In genomic region chr14:24215495-24216344, GRCh38 we compare ENCODE assay signal across 1 cellular context.
TF ChIP-seq lines count a peak whose summit lies in the region.

MDP1 (minus strand) TSS chr14:24216066; CDS start chr14:24215955, 111 bp downstream.

TF ChIP-seq in HepG2, 621 proteins besides CTCF, POLR2A, EP300 and RAD21 (continued from another document and continues in another):
- TF ChIP-seq ZFP1 (CRISPR knock-in tag; IDR thresholded peaks at IDR 0.05) (peak; percentile 89; the same call in 1 of the 2 replicates), TOE1 (CRISPR knock-in tag; IDR thresholded peaks at IDR 0.05) (peak; percentile 91; the same call in 1 of the 2 replicates), CCDC6 (CRISPR knock-in tag; IDR thresholded peaks at IDR 0.05) (no peak), DMAP1 (CRISPR knock-in tag; IDR thresholded peaks at IDR 0.05) (peak; percentile 98), HIC2 (CRISPR knock-in tag; IDR thresholded peaks at IDR 0.05; ENCODE audit: low read depth) (peak; percentile 89; the same call in 1 of the 2 replicates), NFYC (CRISPR knock-in tag; IDR thresholded peaks at IDR 0.05) (peak; percentile 71), PAWR (CRISPR knock-in tag; IDR thresholded peaks at IDR 0.05; ENCODE audit: borderline replicate concordance) (0 out of 2 replicates have a peak, but pooled peaks have one; percentile 49), ZNF574 (CRISPR knock-in tag; IDR thresholded peaks at IDR 0.05) (peak; percentile 100), ZNF563 (CRISPR knock-in tag; IDR thresholded peaks at IDR 0.05) (peak; percentile 81; the same call in 1 of the 2 replicates), LCORL (IDR thresholded peaks at IDR 0.05) (no peak), LCORL (CRISPR knock-in tag; IDR thresholded peaks at IDR 0.05) (peak; percentile 94), FOXP1 (IDR thresholded peaks at IDR 0.05) (no peak), FOXP1 (CRISPR knock-in tag; IDR thresholded peaks at IDR 0.05) (peak; percentile 66; the same call in 1 of the 2 replicates), RXRB (CRISPR knock-in tag; IDR thresholded peaks at IDR 0.05; ENCODE audit: borderline replicate concordance) (peak; percentile 91), BRF2 (CRISPR knock-in tag; IDR thresholded peaks at IDR 0.05) (peak; percentile 97), SMARCC2 (IDR thresholded peaks at IDR 0.05) (no peak), AFF4 (CRISPR knock-in tag; IDR thresholded peaks at IDR 0.05) (no peak), ZNF678 (CRISPR knock-in tag; IDR thresholded peaks at IDR 0.05) (peak; percentile 68), ZNF124 (CRISPR knock-in tag; IDR thresholded peaks at IDR 0.05) (peak; percentile 97; the same call in 1 of the 2 replicates), ZNF496 (CRISPR knock-in tag; IDR thresholded peaks at IDR 0.05; ENCODE audit: insufficient replicate concordance) (no peak), CAMTA2 (CRISPR knock-in tag; IDR thresholded peaks at IDR 0.05; ENCODE audit: borderline replicate concordance) (peak; percentile 98), ZBTB3 (CRISPR knock-in tag; IDR thresholded peaks at IDR 0.05; ENCODE audit: borderline replicate concordance, low read depth) (peak; percentile 87; the same call in 1 of the 2 replicates), KDM3A (CRISPR knock-in tag; IDR thresholded peaks at IDR 0.05; ENCODE audit: low read depth) (peak; percentile 100), ZNF264 (CRISPR knock-in tag; IDR thresholded peaks at IDR 0.05) (peak; percentile 90), NFIB (CRISPR knock-in tag; IDR thresholded peaks at IDR 0.05; ENCODE audit: borderline replicate concordance) (no peak), TFDP2 (CRISPR knock-in tag; IDR thresholded peaks at IDR 0.05) (peak; percentile 89), NKX3-1 (CRISPR knock-in tag; IDR thresholded peaks at IDR 0.05) (peak; percentile 94), ZMYM3 (CRISPR knock-in tag; IDR thresholded peaks at IDR 0.05) (peak; percentile 89), MAX (IDR thresholded peaks at IDR 0.05) (no peak), ZNF460 (CRISPR knock-in tag; IDR thresholded peaks at IDR 0.05; ENCODE audit: borderline replicate concordance) (no peak), HDAC2 (CRISPR knock-in tag; IDR thresholded peaks at IDR 0.05) (peak; percentile 91), MED1 (CRISPR knock-in tag; IDR thresholded peaks at IDR 0.05) (peak; percentile 95), MAFG (CRISPR knock-in tag; IDR thresholded peaks at IDR 0.05) (no peak), TAF1 (CRISPR knock-in tag; IDR thresholded peaks at IDR 0.05) (peak; percentile 99), NFKBIZ (CRISPR knock-in tag; IDR thresholded peaks at IDR 0.05) (peak; percentile 92), KMT2B (CRISPR knock-in tag; IDR thresholded peaks at IDR 0.05) (peak; percentile 98), ZNF44 (CRISPR knock-in tag; IDR thresholded peaks at IDR 0.05) (no peak), MEIS1 (CRISPR knock-in tag; IDR thresholded peaks at IDR 0.05; ENCODE audit: borderline replicate concordance) (peak; percentile 100), ZNF605 (CRISPR knock-in tag; IDR thresholded peaks at IDR 0.05) (peak; percentile 99), MZF1 (CRISPR knock-in tag; IDR thresholded peaks at IDR 0.05; ENCODE audit: borderline replicate concordance) (no peak; the same call in none of the 2 replicates), CSRNP1 (CRISPR knock-in tag; IDR thresholded peaks at IDR 0.05) (peak; percentile 99)
- TF ChIP-seq, protein P1, sequence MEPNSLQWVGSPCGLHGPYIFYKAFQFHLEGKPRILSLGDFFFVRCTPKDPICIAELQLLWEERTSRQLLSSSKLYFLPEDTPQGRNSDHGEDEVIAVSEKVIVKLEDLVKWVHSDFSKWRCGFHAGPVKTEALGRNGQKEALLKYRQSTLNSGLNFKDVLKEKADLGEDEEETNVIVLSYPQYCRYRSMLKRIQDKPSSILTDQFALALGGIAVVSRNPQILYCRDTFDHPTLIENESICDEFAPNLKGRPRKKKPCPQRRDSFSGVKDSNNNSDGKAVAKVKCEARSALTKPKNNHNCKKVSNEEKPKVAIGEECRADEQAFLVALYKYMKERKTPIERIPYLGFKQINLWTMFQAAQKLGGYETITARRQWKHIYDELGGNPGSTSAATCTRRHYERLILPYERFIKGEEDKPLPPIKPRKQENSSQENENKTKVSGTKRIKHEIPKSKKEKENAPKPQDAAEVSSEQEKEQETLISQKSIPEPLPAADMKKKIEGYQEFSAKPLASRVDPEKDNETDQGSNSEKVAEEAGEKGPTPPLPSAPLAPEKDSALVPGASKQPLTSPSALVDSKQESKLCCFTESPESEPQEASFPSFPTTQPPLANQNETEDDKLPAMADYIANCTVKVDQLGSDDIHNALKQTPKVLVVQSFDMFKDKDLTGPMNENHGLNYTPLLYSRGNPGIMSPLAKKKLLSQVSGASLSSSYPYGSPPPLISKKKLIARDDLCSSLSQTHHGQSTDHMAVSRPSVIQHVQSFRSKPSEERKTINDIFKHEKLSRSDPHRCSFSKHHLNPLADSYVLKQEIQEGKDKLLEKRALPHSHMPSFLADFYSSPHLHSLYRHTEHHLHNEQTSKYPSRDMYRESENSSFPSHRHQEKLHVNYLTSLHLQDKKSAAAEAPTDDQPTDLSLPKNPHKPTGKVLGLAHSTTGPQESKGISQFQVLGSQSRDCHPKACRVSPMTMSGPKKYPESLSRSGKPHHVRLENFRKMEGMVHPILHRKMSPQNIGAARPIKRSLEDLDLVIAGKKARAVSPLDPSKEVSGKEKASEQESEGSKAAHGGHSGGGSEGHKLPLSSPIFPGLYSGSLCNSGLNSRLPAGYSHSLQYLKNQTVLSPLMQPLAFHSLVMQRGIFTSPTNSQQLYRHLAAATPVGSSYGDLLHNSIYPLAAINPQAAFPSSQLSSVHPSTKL (CRISPR knock-in tag; IDR thresholded peaks at IDR 0.05), result peak; percentile 94
- TF ChIP-seq, protein P2, sequence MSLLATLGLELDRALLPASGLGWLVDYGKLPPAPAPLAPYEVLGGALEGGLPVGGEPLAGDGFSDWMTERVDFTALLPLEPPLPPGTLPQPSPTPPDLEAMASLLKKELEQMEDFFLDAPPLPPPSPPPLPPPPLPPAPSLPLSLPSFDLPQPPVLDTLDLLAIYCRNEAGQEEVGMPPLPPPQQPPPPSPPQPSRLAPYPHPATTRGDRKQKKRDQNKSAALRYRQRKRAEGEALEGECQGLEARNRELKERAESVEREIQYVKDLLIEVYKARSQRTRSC (CRISPR knock-in tag; IDR thresholded peaks at IDR 0.05; ENCODE audit: low read depth), result peak; percentile 96; the same call in 1 of the 2 replicates
- TF ChIP-seq, protein P3, sequence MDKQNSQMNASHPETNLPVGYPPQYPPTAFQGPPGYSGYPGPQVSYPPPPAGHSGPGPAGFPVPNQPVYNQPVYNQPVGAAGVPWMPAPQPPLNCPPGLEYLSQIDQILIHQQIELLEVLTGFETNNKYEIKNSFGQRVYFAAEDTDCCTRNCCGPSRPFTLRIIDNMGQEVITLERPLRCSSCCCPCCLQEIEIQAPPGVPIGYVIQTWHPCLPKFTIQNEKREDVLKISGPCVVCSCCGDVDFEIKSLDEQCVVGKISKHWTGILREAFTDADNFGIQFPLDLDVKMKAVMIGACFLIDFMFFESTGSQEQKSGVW (CRISPR knock-in tag; IDR thresholded peaks at IDR 0.05; ENCODE audit: borderline replicate concordance), result no peak
- TF ChIP-seq, protein P4, sequence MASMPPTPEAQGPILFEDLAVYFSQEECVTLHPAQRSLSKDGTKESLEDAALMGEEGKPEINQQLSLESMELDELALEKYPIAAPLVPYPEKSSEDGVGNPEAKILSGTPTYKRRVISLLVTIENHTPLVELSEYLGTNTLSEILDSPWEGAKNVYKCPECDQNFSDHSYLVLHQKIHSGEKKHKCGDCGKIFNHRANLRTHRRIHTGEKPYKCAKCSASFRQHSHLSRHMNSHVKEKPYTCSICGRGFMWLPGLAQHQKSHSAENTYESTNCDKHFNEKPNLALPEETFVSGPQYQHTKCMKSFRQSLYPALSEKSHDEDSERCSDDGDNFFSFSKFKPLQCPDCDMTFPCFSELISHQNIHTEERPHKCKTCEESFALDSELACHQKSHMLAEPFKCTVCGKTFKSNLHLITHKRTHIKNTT (CRISPR knock-in tag; IDR thresholded peaks at IDR 0.05), result no peak
